In genomic region chr11:128052912-128053641, GRCh38 we compare ENCODE assay signal across 2 cellular contexts.
TF ChIP-seq lines count a peak whose summit lies in the region.

No MANE protein-coding gene starts in this region.

TF ChIP-seq in GM23338, 12 proteins besides CTCF, POLR2A, EP300 and RAD21 (continued from another document):
- no peak for TF ChIP-seq ZNF462 (CRISPR knock-in tag; IDR thresholded peaks at IDR 0.05)
- TF ChIP-seq POLR2AphosphoS5 (IDR thresholded peaks at IDR 0.05; ENCODE audit: low read depth) = no peak
- no peak for TF ChIP-seq REST (IDR thresholded peaks at IDR 0.05; ENCODE audit: unreplicated experiment)

TF ChIP-seq in SK-N-SH, 30 proteins besides CTCF, POLR2A, EP300 and RAD21 (continued from another document):
- TF ChIP-seq CHD2 (IDR thresholded peaks at IDR 0.05; ENCODE audit: low read length, partially characterized antibody) = no peak
- peak; percentile 82; the same call in 1 of the 2 replicates for TF ChIP-seq POLR2AphosphoS5 (IDR thresholded peaks at IDR 0.05; ENCODE audit: low read depth, low read length)
- TF ChIP-seq TAF1 (IDR thresholded peaks at IDR 0.05; ENCODE audit: borderline replicate concordance, low read depth, low read length) = 0 out of 2 replicates have a peak, but pooled peaks have one; percentile 29
- TF ChIP-seq FOSL2 (IDR thresholded peaks at IDR 0.05; ENCODE audit: borderline replicate concordance, low read depth) = peak; percentile 29; the same call in 1 of the 2 replicates
- TF ChIP-seq ZBTB33 (IDR thresholded peaks at IDR 0.05; ENCODE audit: borderline replicate concordance, low read depth) = peak; percentile 69; the same call in 1 of the 2 replicates
- peak; percentile 57 for TF ChIP-seq ELF1 (IDR thresholded peaks at IDR 0.05)
- peak; percentile 92 for TF ChIP-seq PBX3 (IDR thresholded peaks at IDR 0.05)
- TF ChIP-seq TCF12 (IDR thresholded peaks at IDR 0.05) = peak; percentile 98
